Comparison of ENCODE assay signal across 1 cellular context in genomic region chr1:154970631-154971340, GRCh38.
TF ChIP-seq lines count a peak whose summit lies in the region.

A gene with protein sequence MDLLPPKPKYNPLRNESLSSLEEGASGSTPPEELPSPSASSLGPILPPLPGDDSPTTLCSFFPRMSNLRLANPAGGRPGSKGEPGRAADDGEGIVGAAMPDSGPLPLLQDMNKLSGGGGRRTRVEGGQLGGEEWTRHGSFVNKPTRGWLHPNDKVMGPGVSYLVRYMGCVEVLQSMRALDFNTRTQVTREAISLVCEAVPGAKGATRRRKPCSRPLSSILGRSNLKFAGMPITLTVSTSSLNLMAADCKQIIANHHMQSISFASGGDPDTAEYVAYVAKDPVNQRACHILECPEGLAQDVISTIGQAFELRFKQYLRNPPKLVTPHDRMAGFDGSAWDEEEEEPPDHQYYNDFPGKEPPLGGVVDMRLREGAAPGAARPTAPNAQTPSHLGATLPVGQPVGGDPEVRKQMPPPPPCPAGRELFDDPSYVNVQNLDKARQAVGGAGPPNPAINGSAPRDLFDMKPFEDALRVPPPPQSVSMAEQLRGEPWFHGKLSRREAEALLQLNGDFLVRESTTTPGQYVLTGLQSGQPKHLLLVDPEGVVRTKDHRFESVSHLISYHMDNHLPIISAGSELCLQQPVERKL (minus strand): TSS chr1:154970747. CDS start chr1:154970526, 221 bp downstream.

TF ChIP-seq in K562, 482 proteins besides CTCF, POLR2A, EP300 and RAD21 (continued from another document):
- TF ChIP-seq, protein P1, sequence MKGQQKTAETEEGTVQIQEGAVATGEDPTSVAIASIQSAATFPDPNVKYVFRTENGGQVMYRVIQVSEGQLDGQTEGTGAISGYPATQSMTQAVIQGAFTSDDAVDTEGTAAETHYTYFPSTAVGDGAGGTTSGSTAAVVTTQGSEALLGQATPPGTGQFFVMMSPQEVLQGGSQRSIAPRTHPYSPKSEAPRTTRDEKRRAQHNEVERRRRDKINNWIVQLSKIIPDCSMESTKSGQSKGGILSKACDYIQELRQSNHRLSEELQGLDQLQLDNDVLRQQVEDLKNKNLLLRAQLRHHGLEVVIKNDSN (CRISPR knock-in tag; IDR thresholded peaks at IDR 0.05) = no peak
- TF ChIP-seq MXI1 (IDR thresholded peaks at IDR 0.05; ENCODE audit: low read depth, low read length) (no peak), ZNF551 (CRISPR knock-in tag; IDR thresholded peaks at IDR 0.05) (no peak), GABPA (tag; conservative IDR thresholded peaks at IDR 0.05; ENCODE audit: low read depth) (peak; percentile 61), TAL1 (IDR thresholded peaks at IDR 0.05) (no peak), PCBP1 (IDR thresholded peaks at IDR 0.05; ENCODE audit: low read depth, low read length, poor library complexity, severe bottlenecking) (no peak), SMARCB1 (IDR thresholded peaks at IDR 0.05; ENCODE audit: insufficient read length, low read depth) (no peak), POLR2AphosphoS5 (IDR thresholded peaks at IDR 0.05; ENCODE audit: control insufficient read depth, insufficient read depth, low read depth, low read length) (peak; percentile 71), PURB (CRISPR knock-in tag; IDR thresholded peaks at IDR 0.05; ENCODE audit: low read depth) (no peak), KDM4B (IDR thresholded peaks at IDR 0.05; ENCODE audit: borderline replicate concordance in 2 of 2, low read depth in 1 of 2) (no peak), FOSL1 (tag; conservative IDR thresholded peaks at IDR 0.05) (peak; percentile 73), ZNF586 (CRISPR knock-in tag; conservative IDR thresholded peaks at IDR 0.05) (no peak), TAF9B (IDR thresholded peaks at IDR 0.05; ENCODE audit: partially characterized antibody) (no peak), ZBTB26 (CRISPR knock-in tag; IDR thresholded peaks at IDR 0.05) (no peak), SLC30A9 (CRISPR knock-in tag; IDR thresholded peaks at IDR 0.05) (no peak), NR2F6 (CRISPR knock-in tag; IDR thresholded peaks at IDR 0.05) (no peak), LCOR (CRISPR knock-in tag; IDR thresholded peaks at IDR 0.05) (no peak), ZNF184 (CRISPR knock-in tag; IDR thresholded peaks at IDR 0.05) (no peak), BCL6 (CRISPR knock-in tag; IDR thresholded peaks at IDR 0.05) (no peak), CLOCK (CRISPR knock-in tag; IDR thresholded peaks at IDR 0.05; ENCODE audit: borderline replicate concordance) (no peak), TEAD4 (IDR thresholded peaks at IDR 0.05; ENCODE audit: low read length) (no peak), TEAD4 (CRISPR knock-in tag; IDR thresholded peaks at IDR 0.05; ENCODE audit: borderline replicate concordance) (no peak), NR3C1 (CRISPR knock-in tag; IDR thresholded peaks at IDR 0.05) (no peak), RBM25 (IDR thresholded peaks at IDR 0.05; ENCODE audit: low read depth, low read length, severe bottlenecking) (no peak), PHF20 (IDR thresholded peaks at IDR 0.05; ENCODE audit: partially characterized antibody) (no peak), ZNF3 (CRISPR knock-in tag; IDR thresholded peaks at IDR 0.05) (no peak), KDM2B (CRISPR knock-in tag; IDR thresholded peaks at IDR 0.05) (no peak), ZNF699 (CRISPR knock-in tag; IDR thresholded peaks at IDR 0.05; ENCODE audit: insufficient replicate concordance) (no peak), SMAD1 (IDR thresholded peaks at IDR 0.05; ENCODE audit: low read depth, low read length, partially characterized antibody) (no peak)
- TF ChIP-seq, protein P2, sequence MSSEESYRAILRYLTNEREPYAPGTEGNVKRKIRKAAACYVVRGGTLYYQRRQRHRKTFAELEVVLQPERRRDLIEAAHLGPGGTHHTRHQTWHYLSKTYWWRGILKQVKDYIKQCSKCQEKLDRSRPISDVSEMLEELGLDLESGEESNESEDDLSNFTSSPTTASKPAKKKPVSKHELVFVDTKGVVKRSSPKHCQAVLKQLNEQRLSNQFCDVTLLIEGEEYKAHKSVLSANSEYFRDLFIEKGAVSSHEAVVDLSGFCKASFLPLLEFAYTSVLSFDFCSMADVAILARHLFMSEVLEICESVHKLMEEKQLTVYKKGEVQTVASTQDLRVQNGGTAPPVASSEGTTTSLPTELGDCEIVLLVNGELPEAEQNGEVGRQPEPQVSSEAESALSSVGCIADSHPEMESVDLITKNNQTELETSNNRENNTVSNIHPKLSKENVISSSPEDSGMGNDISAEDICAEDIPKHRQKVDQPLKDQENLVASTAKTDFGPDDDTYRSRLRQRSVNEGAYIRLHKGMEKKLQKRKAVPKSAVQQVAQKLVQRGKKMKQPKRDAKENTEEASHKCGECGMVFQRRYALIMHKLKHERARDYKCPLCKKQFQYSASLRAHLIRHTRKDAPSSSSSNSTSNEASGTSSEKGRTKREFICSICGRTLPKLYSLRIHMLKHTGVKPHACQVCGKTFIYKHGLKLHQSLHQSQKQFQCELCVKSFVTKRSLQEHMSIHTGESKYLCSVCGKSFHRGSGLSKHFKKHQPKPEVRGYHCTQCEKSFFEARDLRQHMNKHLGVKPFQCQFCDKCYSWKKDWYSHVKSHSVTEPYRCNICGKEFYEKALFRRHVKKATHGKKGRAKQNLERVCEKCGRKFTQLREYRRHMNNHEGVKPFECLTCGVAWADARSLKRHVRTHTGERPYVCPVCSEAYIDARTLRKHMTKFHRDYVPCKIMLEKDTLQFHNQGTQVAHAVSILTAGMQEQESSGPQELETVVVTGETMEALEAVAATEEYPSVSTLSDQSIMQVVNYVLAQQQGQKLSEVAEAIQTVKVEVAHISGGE (CRISPR knock-in tag; IDR thresholded peaks at IDR 0.05) = peak in 1 of 3 experiments; percentile 62; a peak in 2 of 6 replicates
- TF ChIP-seq, protein P3, sequence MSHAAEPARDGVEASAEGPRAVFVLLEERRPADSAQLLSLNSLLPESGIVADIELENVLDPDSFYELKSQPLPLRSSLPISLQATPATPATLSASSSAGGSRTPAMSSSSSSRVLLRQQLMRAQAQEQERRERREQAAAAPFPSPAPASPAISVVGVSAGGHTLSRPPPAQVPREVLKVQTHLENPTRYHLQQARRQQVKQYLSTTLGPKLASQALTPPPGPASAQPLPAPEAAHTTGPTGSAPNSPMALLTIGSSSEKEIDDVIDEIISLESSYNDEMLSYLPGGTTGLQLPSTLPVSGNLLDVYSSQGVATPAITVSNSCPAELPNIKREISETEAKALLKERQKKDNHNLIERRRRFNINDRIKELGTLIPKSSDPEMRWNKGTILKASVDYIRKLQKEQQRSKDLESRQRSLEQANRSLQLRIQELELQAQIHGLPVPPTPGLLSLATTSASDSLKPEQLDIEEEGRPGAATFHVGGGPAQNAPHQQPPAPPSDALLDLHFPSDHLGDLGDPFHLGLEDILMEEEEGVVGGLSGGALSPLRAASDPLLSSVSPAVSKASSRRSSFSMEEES (CRISPR knock-in tag; IDR thresholded peaks at IDR 0.05) = no peak
- TF ChIP-seq, protein P4, sequence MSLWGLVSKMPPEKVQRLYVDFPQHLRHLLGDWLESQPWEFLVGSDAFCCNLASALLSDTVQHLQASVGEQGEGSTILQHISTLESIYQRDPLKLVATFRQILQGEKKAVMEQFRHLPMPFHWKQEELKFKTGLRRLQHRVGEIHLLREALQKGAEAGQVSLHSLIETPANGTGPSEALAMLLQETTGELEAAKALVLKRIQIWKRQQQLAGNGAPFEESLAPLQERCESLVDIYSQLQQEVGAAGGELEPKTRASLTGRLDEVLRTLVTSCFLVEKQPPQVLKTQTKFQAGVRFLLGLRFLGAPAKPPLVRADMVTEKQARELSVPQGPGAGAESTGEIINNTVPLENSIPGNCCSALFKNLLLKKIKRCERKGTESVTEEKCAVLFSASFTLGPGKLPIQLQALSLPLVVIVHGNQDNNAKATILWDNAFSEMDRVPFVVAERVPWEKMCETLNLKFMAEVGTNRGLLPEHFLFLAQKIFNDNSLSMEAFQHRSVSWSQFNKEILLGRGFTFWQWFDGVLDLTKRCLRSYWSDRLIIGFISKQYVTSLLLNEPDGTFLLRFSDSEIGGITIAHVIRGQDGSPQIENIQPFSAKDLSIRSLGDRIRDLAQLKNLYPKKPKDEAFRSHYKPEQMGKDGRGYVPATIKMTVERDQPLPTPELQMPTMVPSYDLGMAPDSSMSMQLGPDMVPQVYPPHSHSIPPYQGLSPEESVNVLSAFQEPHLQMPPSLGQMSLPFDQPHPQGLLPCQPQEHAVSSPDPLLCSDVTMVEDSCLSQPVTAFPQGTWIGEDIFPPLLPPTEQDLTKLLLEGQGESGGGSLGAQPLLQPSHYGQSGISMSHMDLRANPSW (CRISPR knock-in tag; IDR thresholded peaks at IDR 0.05) = no peak
- TF ChIP-seq, protein P5, sequence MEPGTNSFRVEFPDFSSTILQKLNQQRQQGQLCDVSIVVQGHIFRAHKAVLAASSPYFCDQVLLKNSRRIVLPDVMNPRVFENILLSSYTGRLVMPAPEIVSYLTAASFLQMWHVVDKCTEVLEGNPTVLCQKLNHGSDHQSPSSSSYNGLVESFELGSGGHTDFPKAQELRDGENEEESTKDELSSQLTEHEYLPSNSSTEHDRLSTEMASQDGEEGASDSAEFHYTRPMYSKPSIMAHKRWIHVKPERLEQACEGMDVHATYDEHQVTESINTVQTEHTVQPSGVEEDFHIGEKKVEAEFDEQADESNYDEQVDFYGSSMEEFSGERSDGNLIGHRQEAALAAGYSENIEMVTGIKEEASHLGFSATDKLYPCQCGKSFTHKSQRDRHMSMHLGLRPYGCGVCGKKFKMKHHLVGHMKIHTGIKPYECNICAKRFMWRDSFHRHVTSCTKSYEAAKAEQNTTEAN (CRISPR knock-in tag; IDR thresholded peaks at IDR 0.05) = no peak
